Comparison of ENCODE assay signal across 10 cellular contexts in genomic region chr1:12485231-12486172, GRCh38.
DNase-seq lines count a peak whose midpoint lies in the region; ATAC-seq and TF ChIP-seq lines count a peak whose summit lies in the region.
"Had no signal": no experiment of that assay in that cellular context is flagged by ENCODE, and none has a peak within 500 bp of the region (broad histone marks: within the 10 kb centered on the region; RNA-seq: fewer than 3 reads in every experiment).

No MANE protein-coding gene starts in this region.

- no peak overlapping the region for H3K4me3 Mint-ChIP-seq in chondrocyte (ENCODE audit: unreplicated experiment)
- no peak overlapping the region for H3K4me3 Mint-ChIP-seq in activated CD4-positive, alpha-beta T cell treated with anti-CD3 and anti-CD28 coated beads, Interleukin-2, amount 10 ng/mL, durations not matched to agents 24 days and 14 days

- no peak for TF ChIP-seq RAD21 in liver (IDR thresholded peaks at IDR 0.05)

- no peak overlapping the region for H3K9ac ChIP-seq in liver (ENCODE audit: low read depth in 1 of 2, low read length in 2 of 2)

- TF ChIP-seq POLR2A in tibial nerve (IDR thresholded peaks at IDR 0.05) = no peak

- no peak overlapping the region for H3K4me3 ChIP-seq in liver (ENCODE audit: low read depth in 1 of 3, low read length in 3 of 3)
- no peak overlapping the region for H3K4me3 ChIP-seq in tibial nerve

- no peak for TF ChIP-seq CTCF in chondrocyte (IDR thresholded peaks at IDR 0.05)
- no peak for TF ChIP-seq CTCF in liver (IDR thresholded peaks at IDR 0.05; ENCODE audit: low read depth, low read length, missing input control)
- TF ChIP-seq CTCF in tibial nerve (IDR thresholded peaks at IDR 0.05) = no peak

- no peak overlapping the region for H3K27ac ChIP-seq in liver (ENCODE audit: low read depth in 1 of 2, low read length in 2 of 2)
- H3K27ac ChIP-seq in tibial nerve = peak overlapping the region; percentile 37 to 86 (median 68)

- H3K36me3 ChIP-seq in liver (ENCODE audit: control insufficient read depth in 4 of 4, insufficient read depth in 3 of 4, low read depth in 1 of 4, low read length in 3 of 4) (no peaks in the 10 kb centered on the region), tibial nerve (peaks cover 0 to 5% (median 0%) of the 10 kb centered on the region in 3 donors)

- H3K36me3 Mint-ChIP-seq in chondrocyte (ENCODE audit: low read depth) = peaks cover 14% of the 10 kb centered on the region
- peaks cover 26% of the 10 kb centered on the region for H3K36me3 Mint-ChIP-seq in activated CD4-positive, alpha-beta T cell treated with anti-CD3 and anti-CD28 coated beads, Interleukin-2, amount 10 ng/mL, durations not matched to agents 24 days and 14 days (ENCODE audit: low read depth)

- H3K27me3 Mint-ChIP-seq in chondrocyte (ENCODE audit: low read depth) = no peaks in the 10 kb centered on the region
- no peaks in the 10 kb centered on the region for H3K27me3 Mint-ChIP-seq in activated CD4-positive, alpha-beta T cell treated with anti-CD3 and anti-CD28 coated beads, Interleukin-2, amount 10 ng/mL, durations not matched to agents 24 days and 14 days

- no peaks in the 10 kb centered on the region for H3K27me3 ChIP-seq in liver (ENCODE audit: control insufficient read depth in 4 of 4, insufficient read depth in 4 of 4, low read length in 3 of 4)
- no peaks in the 10 kb centered on the region for H3K27me3 ChIP-seq in tibial nerve

- no peaks in the 10 kb centered on the region for H3K9me3 Mint-ChIP-seq in chondrocyte (ENCODE audit: low read depth)
- peaks cover 4% of the 10 kb centered on the region for H3K9me3 Mint-ChIP-seq in activated CD4-positive, alpha-beta T cell treated with anti-CD3 and anti-CD28 coated beads, Interleukin-2, amount 10 ng/mL, durations not matched to agents 24 days and 14 days

- DNase-seq in NCI-H146 (lab: John Stamatoyannopoulos, UW) (peak; percentile 22), NCI-H146 treated with DMSO at 0.1 percent for 48 hours (lab: John Stamatoyannopoulos, UW; ENCODE audit: unreplicated experiment) (no peak), chondrocyte (ENCODE audit: low spot score) (no peak), tibial nerve (ENCODE audit: low spot score in 2 of 2) (peak in 1 of 2 donors; percentile 50)
- DNase-seq in activated CD4-positive, alpha-beta T cell treated with anti-CD3 and anti-CD28 coated beads, Interleukin-2, amount 10 ng/mL, durations not matched to agents 24 days and 14 days = no peak
- DNase-seq: activated naive CD4-positive, alpha-beta T cell treated with Interleukin-2 at 50 U/mL for 16 hours; stimulated activated CD4-positive, alpha-beta T cell treated with anti-CD3 and anti-CD28 coated beads, Interleukin-12 subunit alpha, Interleukin-12 subunit beta, amount 100 ng/mL, for 4 hours had no signal

- peak overlapping the region; percentile 0 for H3K27ac Mint-ChIP-seq in chondrocyte (ENCODE audit: unreplicated experiment)
- no peak overlapping the region for H3K27ac Mint-ChIP-seq in activated CD4-positive, alpha-beta T cell treated with anti-CD3 and anti-CD28 coated beads, Interleukin-2, amount 10 ng/mL, durations not matched to agents 24 days and 14 days

- H3K4me1 ChIP-seq in liver (ENCODE audit: control insufficient read depth in 4 of 4, insufficient read depth in 4 of 4, low read length in 3 of 4) = peaks cover 12 to 28% (median 16%) of the 10 kb centered on the region in 4 donors
- peaks cover 0 to 82% (median 43%) of the 10 kb centered on the region in 4 donors for H3K4me1 ChIP-seq in tibial nerve

- peaks cover 42% of the 10 kb centered on the region for H3K4me1 Mint-ChIP-seq in chondrocyte (ENCODE audit: low read depth)
- H3K4me1 Mint-ChIP-seq in activated CD4-positive, alpha-beta T cell treated with anti-CD3 and anti-CD28 coated beads, Interleukin-2, amount 10 ng/mL, durations not matched to agents 24 days and 14 days = peaks cover 14% of the 10 kb centered on the region

- WGBS in liver = 55% methylated on average over 13 of the region's 13 CpGs
- WGBS in tibial nerve, 2 donors = 38 to 41% methylated on average over 13 of the region's 13 CpGs

- intact Hi-C loops in activated CD4-positive, alpha-beta T cell treated with anti-CD3 and anti-CD28 coated beads, Interleukin-2, amount 10 ng/mL, durations not matched to agents 24 days and 14 days (cut with micrococcal nuclease) = no loop called here

- H3K9me3 ChIP-seq in liver (ENCODE audit: control insufficient read depth in 4 of 4, low read length in 3 of 4) (no peaks in the 10 kb centered on the region), tibial nerve (no peaks in the 10 kb centered on the region)

- ATAC-seq in HG03565 (IDR thresholded peaks at IDR 0.05; ENCODE audit: unreplicated experiment) (no peak), HG02938 (IDR thresholded peaks at IDR 0.05; ENCODE audit: unreplicated experiment) (no peak)

- peak in 1 of 2 donors; percentile 43 for TF ChIP-seq EP300 in tibial nerve (IDR thresholded peaks at IDR 0.05)

TF ChIP-seq in liver, 16 proteins besides CTCF, POLR2A, EP300 and RAD21:
- TF ChIP-seq RXRA (IDR thresholded peaks at IDR 0.05) (peak; percentile 53 to 74), SP1 (IDR thresholded peaks at IDR 0.05) (no peak), NR2F2 (IDR thresholded peaks at IDR 0.05) (peak; percentile 50), REST (IDR thresholded peaks at IDR 0.05) (peak; percentile 94), FOXA1 (IDR thresholded peaks at IDR 0.05) (no peak), ATF3 (IDR thresholded peaks at IDR 0.05) (no peak), HNF4A (conservative IDR thresholded peaks at IDR 0.05) (peak; percentile 85 to 92), HNF4G (IDR thresholded peaks at IDR 0.05) (peak; percentile 41), MAX (IDR thresholded peaks at IDR 0.05) (no peak)
TF ChIP-seq in liver: peak in this region for 5.

Comparison
In these comparisons a context has a peak if more than half of its experiments do, and no peak if none do; other contexts are left out.
1. H3K27ac ChIP-seq: peak in tibial nerve (4 of 4); none in liver (0 of 2).